ENCODE assay signal across 8 cellular contexts in the genomic region with DNA sequence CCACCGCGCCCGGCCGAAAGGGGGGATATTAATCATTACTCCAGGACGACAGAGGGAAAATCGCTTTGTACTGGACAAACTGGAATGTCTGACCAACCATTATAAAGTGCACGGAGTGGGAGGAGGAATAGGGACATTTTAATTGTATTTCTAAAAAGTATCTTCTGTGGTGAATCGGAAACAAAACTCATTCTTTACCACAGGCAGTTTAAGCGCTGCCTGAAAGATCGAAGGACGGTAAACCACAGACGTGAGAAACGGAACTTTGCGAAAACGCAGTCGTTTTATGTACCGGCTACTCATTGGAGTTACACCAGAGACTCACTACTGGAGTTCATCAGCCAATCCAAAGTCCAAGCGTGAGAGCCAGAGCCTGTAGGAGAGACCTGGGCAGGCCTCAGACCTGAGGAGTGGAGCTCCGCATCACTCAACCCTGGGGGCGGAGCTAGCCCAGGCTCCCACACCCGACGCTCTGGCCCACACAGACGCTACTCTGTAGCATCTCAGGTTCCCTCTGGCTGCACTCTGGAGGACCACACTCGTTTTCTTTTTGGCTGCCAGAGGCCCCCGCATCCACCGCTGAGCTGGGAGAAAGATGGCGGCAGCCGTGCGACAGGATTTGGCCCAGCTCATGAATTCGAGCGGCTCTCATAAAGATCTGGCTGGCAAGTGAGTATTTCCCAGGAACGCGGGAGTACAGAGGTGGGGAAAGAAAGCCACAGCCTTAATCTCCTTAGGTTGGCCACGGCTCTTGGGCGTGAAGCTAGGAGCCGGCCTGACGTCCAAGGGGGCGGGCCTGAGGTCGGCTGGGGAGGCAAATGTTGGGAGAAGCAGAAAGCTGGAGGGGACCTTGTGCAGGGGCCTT. TPM values are rescaled to one million over a fixed set of nuclear protein-coding genes. Genes with fewer than 3 reads are reported as not detected.
DNase-seq lines count a peak whose midpoint lies in the region; ATAC-seq, FAIRE-seq and TF ChIP-seq lines count a peak whose summit lies in the region.

TSS of gene COPS4 (plus strand) at position 554 of the 865 bp plus-strand sequence. CDS start at position 596, 42 bp downstream.

- no peaks in the 10 kb centered on the region for H3K36me3 ChIP-seq in OCI-LY3 (replicated peaks; ENCODE audit: low read depth, low read length)
- H3K36me3 ChIP-seq in mesodermal cell (ENCODE audit: control insufficient read depth, insufficient read depth, low read length), result no peaks in the 10 kb centered on the region

- peak; percentile 96 for ATAC-seq in GM21526 (IDR thresholded peaks at IDR 0.05; ENCODE audit: low FRiP score, unreplicated experiment)

- H3K4me2 ChIP-seq in OCI-LY3 (ENCODE audit: low read length), result peak within 1 kb of the TSS; percentile 94

- H3K27me3 ChIP-seq in OCI-LY3 (ENCODE audit: low read depth, low read length), result no peaks in the 10 kb centered on the region

- H3K4me1 ChIP-seq in OCI-LY3 (ENCODE audit: low read length) (peaks cover 13% of the 10 kb centered on the region), mesodermal cell (ENCODE audit: control insufficient read depth, insufficient read depth, low read length, poor library complexity, severe bottlenecking) (peaks cover 5% of the 10 kb centered on the region)

- WGBS in mesodermal cell (ENCODE audit: insufficient coverage in 2 of 2), 2 experiments, result 0 to 1% methylated on average over 31 to 35 of the region's 39 CpGs

- FAIRE-seq in endometrium (lab: Jason Lieb, UNC), result peak; percentile 100

- peak within 1 kb of the TSS; percentile 85 for H3K27ac ChIP-seq in OCI-LY3 (ENCODE audit: low read length)
- peak within 1 kb of the TSS; percentile 98 for H3K27ac ChIP-seq in mesodermal cell (ENCODE audit: low read depth, low read length, severe bottlenecking)

- no peak; the same call in 1 of the 2 replicates for TF ChIP-seq CTCF in OCI-LY3 (IDR thresholded peaks at IDR 0.05; ENCODE audit: low read depth, low read length)

- no peaks in the 10 kb centered on the region for H3K9me3 ChIP-seq in OCI-LY3 (ENCODE audit: insufficient read depth, low read length)
- no peaks in the 10 kb centered on the region for H3K9me3 ChIP-seq in mesodermal cell (ENCODE audit: control insufficient read depth, low read length)

- H3K9ac ChIP-seq in OCI-LY3 (ENCODE audit: low read length), result peak within 1 kb of the TSS; percentile 81

- no peaks in the 10 kb centered on the region for H4K20me1 ChIP-seq in OCI-LY3 (ENCODE audit: insufficient read depth, low read length)

- peak within 1 kb of the TSS; percentile 92 for H2AFZ ChIP-seq in OCI-LY3 (ENCODE audit: low read depth, low read length)

- peaks cover 42% of the 10 kb centered on the region for H3K79me2 ChIP-seq in OCI-LY3 (ENCODE audit: low read length)

- peak within 1 kb of the TSS; percentile 91 for H3K4me3 ChIP-seq in OCI-LY3 (ENCODE audit: low read length)
- peak within 1 kb of the TSS; percentile 75 for H3K4me3 ChIP-seq in mesodermal cell (ENCODE audit: extremely low read depth, insufficient read depth, low read length, poor library complexity, severe bottlenecking)

- DNase-seq in DMS 273 (lab: John Stamatoyannopoulos, UW; ENCODE audit: unreplicated experiment) (peak; percentile 99), HuH-7.5 (ENCODE audit: low spot score) (peak; percentile 65)
- DNase-seq in activated CD8-positive, alpha-beta memory T cell treated with anti-CD3 and anti-CD28 coated beads, Interleukin-2, amount 50 U/mL, for 48 hours, result peak; percentile 93
- peak; percentile 88 to 96 for DNase-seq in stimulated activated CD8-positive, alpha-beta memory T cell treated with anti-CD3 and anti-CD28 coated beads, Interleukin-15, amount 100 ng/mL, for 4 hours (ENCODE audit: low read depth in 2 of 2)

RNA-seq across cellular contexts. Expression of gene COPS4, which starts in this region (rescaled TPM):
- polyA plus RNA-seq in mesodermal cell (2013, experiment 1 of 2), result 64.2 TPM
- polyA plus RNA-seq in mesodermal cell (2013, experiment 2 of 2), result 69.1 TPM

Comparison
In these comparisons a context has a peak if more than half of its experiments do, and no peak if none do; other contexts are left out.
1. Peak in every context shown above with its lines: DNase-seq, ATAC-seq, H3K4me3 ChIP-seq and H3K27ac ChIP-seq.